ENCODE assay signal across 16 cellular contexts in the genomic region with DNA sequence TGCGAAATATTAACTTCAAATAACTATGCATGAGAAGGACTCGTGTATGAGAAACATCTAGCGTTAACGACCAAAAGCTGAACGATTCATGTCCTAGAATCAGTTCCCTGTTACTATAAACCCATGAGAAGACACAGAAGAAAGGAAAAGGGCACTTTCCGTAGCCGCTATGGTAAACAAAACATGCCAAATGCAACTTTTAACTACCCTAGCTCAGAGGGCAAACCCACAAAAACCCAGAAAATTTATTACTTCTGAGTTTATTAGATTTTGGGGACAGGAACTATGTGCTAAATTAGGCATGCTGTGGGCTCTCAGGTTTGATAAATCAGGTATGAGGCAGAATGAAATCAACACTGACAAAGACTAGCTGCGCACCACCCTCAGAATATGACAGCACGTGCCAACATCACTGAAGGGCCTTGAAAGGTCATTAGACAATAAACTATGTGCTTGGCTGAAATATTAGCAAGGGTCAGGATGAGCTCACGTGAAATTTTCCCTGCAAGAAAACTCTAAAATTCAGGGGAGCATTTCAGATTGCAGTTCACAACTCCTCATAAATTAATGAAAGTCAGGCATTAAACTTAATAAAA.
DNase-seq lines count a peak whose midpoint lies in the region; ATAC-seq and TF ChIP-seq lines count a peak whose summit lies in the region.
"Had no signal": no experiment of that assay in that cellular context is flagged by ENCODE, and none has a peak within 500 bp of the region (broad histone marks: within the 10 kb centered on the region; RNA-seq: fewer than 3 reads in every experiment).

No MANE protein-coding gene starts in this region.

- H3K4me1 ChIP-seq in cardiac muscle cell (ENCODE audit: low read depth) (peaks cover 39% of the 10 kb centered on the region), right atrium auricular region (no peaks in the 10 kb centered on the region), uterus (peaks cover 0 to 13% of the 10 kb centered on the region in 2 donors)
- H3K4me1 ChIP-seq: BLaER1, Caco-2 had no signal

- no peaks in the 10 kb centered on the region for H3K27me3 Mint-ChIP-seq in brain
- no peaks in the 10 kb centered on the region for H3K27me3 Mint-ChIP-seq in neural crest cell (ENCODE audit: low read depth)
- H3K27me3 Mint-ChIP-seq: IgD-negative memory B cell had no signal

- DNase-seq in cardiac muscle cell (ENCODE audit: low read depth in 1 of 2, low spot score in 1 of 2) = no peak
- no peak for DNase-seq in right atrium auricular region (ENCODE audit: low spot score)
- no peak for DNase-seq in neural crest cell (ENCODE audit: low read depth, low spot score)
- no peak for DNase-seq in uterus
- DNase-seq in inferior parietal cortex (ENCODE audit: extremely low spot score) = no peak
- DNase-seq in AG20443 (ENCODE audit: low spot score) = no peak
- DNase-seq: AML-193; Caco-2; CD8-positive, alpha-beta memory T cell; GF-D8 had no signal

- H3K27ac ChIP-seq in cardiac muscle cell (peak overlapping the region; percentile 27), right atrium auricular region (no peak overlapping the region), uterus (peak overlapping the region; percentile 20 to 54)
- H3K27ac ChIP-seq: 22Rv1, BLaER1 had no signal

- H3K36me3 ChIP-seq in cardiac muscle cell (no peaks in the 10 kb centered on the region), right atrium auricular region (no peaks in the 10 kb centered on the region), uterus (no peaks in the 10 kb centered on the region)

- no peak for TF ChIP-seq CTCF in cardiac muscle cell (IDR thresholded peaks at IDR 0.05; ENCODE audit: low read depth, low read length)
- TF ChIP-seq CTCF in right atrium auricular region (IDR thresholded peaks at IDR 0.05) = no peak
- no peak for TF ChIP-seq CTCF in brain (conservative IDR thresholded peaks at IDR 0.05)
- TF ChIP-seq CTCF in neural crest cell (conservative IDR thresholded peaks at IDR 0.05) = no peak
- TF ChIP-seq CTCF in uterus (IDR thresholded peaks at IDR 0.05) = no peak

- H3K4me3 Mint-ChIP-seq in brain (peak overlapping the region in 2 of 5 experiments; percentile 14 to 15), neural crest cell (no peak overlapping the region)
- H3K4me3 Mint-ChIP-seq: CD8-positive, alpha-beta memory T cell; IgD-negative memory B cell had no signal

- H3K4me1 Mint-ChIP-seq in brain = peaks cover 68% of the 10 kb centered on the region
- peaks cover 62% of the 10 kb centered on the region for H3K4me1 Mint-ChIP-seq in neural crest cell
- H3K4me1 Mint-ChIP-seq: CD8-positive, alpha-beta memory T cell; IgD-negative memory B cell had no signal

- no peaks in the 10 kb centered on the region for H3K9me3 ChIP-seq in cardiac muscle cell (ENCODE audit: low read depth)
- H3K9me3 ChIP-seq in right atrium auricular region = no peaks in the 10 kb centered on the region
- H3K9me3 ChIP-seq in uterus = no peaks in the 10 kb centered on the region
- H3K9me3 ChIP-seq: Caco-2 had no signal

- peak overlapping the region in 4 of 5 experiments; percentile 5 to 56 (median 21) for H3K27ac Mint-ChIP-seq in brain
- peak overlapping the region; percentile 32 for H3K27ac Mint-ChIP-seq in neural crest cell (ENCODE audit: unreplicated experiment)
- H3K27ac Mint-ChIP-seq: CD8-positive, alpha-beta memory T cell; IgD-negative memory B cell had no signal

- H3K27me3 ChIP-seq in cardiac muscle cell (no peaks in the 10 kb centered on the region), right atrium auricular region (no peaks in the 10 kb centered on the region), uterus (no peaks in the 10 kb centered on the region)
- H3K27me3 ChIP-seq: BLaER1 had no signal

- intact Hi-C loops in uterus (cut with DNase I; ENCODE audit: low total_unique reads) = no loop called here

- TF ChIP-seq POLR2A in uterus (IDR thresholded peaks at IDR 0.05) = no peak

- H3K9me3 Mint-ChIP-seq in brain (peaks cover 11 to 17% (median 14%) of the 10 kb centered on the region in 5 experiments), neural crest cell (peaks cover 4% of the 10 kb centered on the region)

- H3K36me3 Mint-ChIP-seq in brain (peaks cover 35% of the 10 kb centered on the region), neural crest cell (ENCODE audit: low read depth) (peaks cover 18% of the 10 kb centered on the region)
- H3K36me3 Mint-ChIP-seq: CD8-positive, alpha-beta memory T cell; IgD-negative memory B cell had no signal

- no peak for ATAC-seq in HG03432 (IDR thresholded peaks at IDR 0.05; ENCODE audit: unreplicated experiment)
- ATAC-seq: HCT116 had no signal

- H3K4me3 ChIP-seq in cardiac muscle cell (no peak overlapping the region), right atrium auricular region (no peak overlapping the region), uterus (no peak overlapping the region)
- H3K4me3 ChIP-seq: BLaER1 had no signal

Comparison
In these comparisons a context has a peak if more than half of its experiments do, and no peak if none do; other contexts are left out.
1. H3K27ac ChIP-seq: peak in cardiac muscle cell (single experiment) and uterus (2 of 2); none in right atrium auricular region (0 of 2).